ENCODE assay signal across 7 cellular contexts in genomic region chr15:41230345-41230649, GRCh38. TPM values are rescaled to one million over a fixed set of nuclear protein-coding genes. Genes with fewer than 3 reads are reported as not detected.
DNase-seq lines count a peak whose midpoint lies in the region; ATAC-seq and TF ChIP-seq lines count a peak whose summit lies in the region.

No MANE protein-coding gene starts in this region.

- H3K9ac ChIP-seq in HUES48 (ENCODE audit: low read depth, low read length) = no peak overlapping the region

- TF ChIP-seq CTCF in stomach (IDR thresholded peaks at IDR 0.05) = no peak

- no peak for TF ChIP-seq POLR2A in stomach (IDR thresholded peaks at IDR 0.05)

- H3K27me3 Mint-ChIP-seq in immature natural killer cell (ENCODE audit: low read depth in 3 of 3) = peaks cover 6 to 12% (median 10%) of the 10 kb centered on the region in 3 donors

- H3K27ac Mint-ChIP-seq in activated naive CD4-positive, alpha-beta T cell treated with anti-CD3 and anti-CD28 coated beads, Interleukin-2, amount 50 U/mL, for 72 hours = peak overlapping the region; percentile 44 to 91
- H3K27ac Mint-ChIP-seq in immature natural killer cell = peak overlapping the region in 5 of 6 donors; percentile 88 to 94 (median 93)

- no peak for TF ChIP-seq EP300 in stomach (IDR thresholded peaks at IDR 0.05)

- H3K4me3 Mint-ChIP-seq in immature natural killer cell = peak overlapping the region; percentile 86 to 92 (median 92)

- intact Hi-C loops in stomach (cut with DNase I; ENCODE audit: low total_unique reads) = no loop called here

- H3K4me1 Mint-ChIP-seq in immature natural killer cell = peaks cover 27 to 30% of the 10 kb centered on the region in 2 donors

- WGBS in stomach, 5 donors = 25 to 39% (median 37%) methylated on average over 10 of the region's 10 CpGs

- H3K4me3 ChIP-seq in HUES48 (ENCODE audit: low read depth, low read length) (peak overlapping the region; percentile 11; the same call in 1 of the 2 replicates), stomach (peak overlapping the region; percentile 69 to 85 (median 76))

- no peak for ATAC-seq in activated naive CD4-positive, alpha-beta T cell treated with anti-CD3 and anti-CD28 coated beads, Interleukin-2, amount 50 U/mL, for 72 hours
- ATAC-seq in GM18873 (IDR thresholded peaks at IDR 0.05; ENCODE audit: low FRiP score, unreplicated experiment) (no peak), HG03039 (IDR thresholded peaks at IDR 0.05; ENCODE audit: unreplicated experiment) (no peak)

- H3K9me3 Mint-ChIP-seq in activated naive CD4-positive, alpha-beta T cell treated with anti-CD3 and anti-CD28 coated beads, Interleukin-2, amount 50 U/mL, for 72 hours = no peaks in the 10 kb centered on the region
- H3K9me3 Mint-ChIP-seq in immature natural killer cell = no peaks in the 10 kb centered on the region

- no peaks in the 10 kb centered on the region for H3K9me3 ChIP-seq in HUES48 (ENCODE audit: control insufficient read depth, insufficient read depth, low read length)
- H3K9me3 ChIP-seq in stomach = no peaks in the 10 kb centered on the region

- DNase-seq in activated naive CD4-positive, alpha-beta T cell treated with anti-CD3 and anti-CD28 coated beads, Interleukin-2, amount 50 U/mL, for 72 hours (ENCODE audit: low spot score in 2 of 2) = no peak
- DNase-seq in immature natural killer cell (no peak), stomach (no peak), NCI-H345 (lab: John Stamatoyannopoulos, UW) (no peak)

- H3K27me3 ChIP-seq in HUES48 (ENCODE audit: control insufficient read depth, insufficient read depth, low read length) (no peaks in the 10 kb centered on the region), stomach (no peaks in the 10 kb centered on the region)

- peak overlapping the region; percentile 84 for H3K27ac ChIP-seq in HUES48 (ENCODE audit: low read depth, low read length)
- H3K27ac ChIP-seq in stomach = peak overlapping the region; percentile 72 to 97 (median 94)

- no peaks in the 10 kb centered on the region for H3K36me3 ChIP-seq in HUES48 (ENCODE audit: control insufficient read depth, insufficient read depth, low read length)
- no peaks in the 10 kb centered on the region for H3K36me3 ChIP-seq in stomach

- H3K4me1 ChIP-seq in HUES48 (ENCODE audit: control insufficient read depth, insufficient read depth, low read length) = peaks cover 4% of the 10 kb centered on the region; the same call in 1 of the 2 replicates
- peaks cover 16 to 42% (median 29%) of the 10 kb centered on the region in 4 donors for H3K4me1 ChIP-seq in stomach

- H3K36me3 Mint-ChIP-seq in activated naive CD4-positive, alpha-beta T cell treated with anti-CD3 and anti-CD28 coated beads, Interleukin-2, amount 50 U/mL, for 72 hours = no peaks in the 10 kb centered on the region
- H3K36me3 Mint-ChIP-seq in immature natural killer cell = peaks cover 0 to 2% (median 0%) of the 10 kb centered on the region in 3 donors

RNA-seq across cellular contexts. Expression of gene EXD1, which starts 0.3 kb away (rescaled TPM):
- total RNA-seq in activated naive CD4-positive, alpha-beta T cell treated with anti-CD3 and anti-CD28 coated beads, Interleukin-2, amount 50 U/mL, for 72 hours = under 1 TPM in 1 of 2 donors, not detected in 1; 0.32 TPM
- polyA plus RNA-seq in immature natural killer cell (not detected), stomach (not detected)
- total RNA-seq in stomach = not detected

RNA-seq across cellular contexts. Expression of gene CHP1, which starts 0.8 kb away (rescaled TPM):
- 10 to 100 TPM; 34.2 to 57.2 TPM for total RNA-seq in activated naive CD4-positive, alpha-beta T cell treated with anti-CD3 and anti-CD28 coated beads, Interleukin-2, amount 50 U/mL, for 72 hours
- 10 to 100 TPM; 14.7 to 29.6 (median 24.6) TPM for polyA plus RNA-seq in immature natural killer cell
- total RNA-seq in stomach = 100 to 1,000 TPM in 4 of 5 donors, 10 to 100 TPM in 1; 65.5 to 387 (median 223) TPM
- 100 to 1,000 TPM in 1 of 3 donors, 10 to 100 TPM in 2; 59.6 to 129 (median 97.1) TPM for polyA plus RNA-seq in stomach
